ENCODE assay signal across 14 cellular contexts in the genomic region with DNA sequence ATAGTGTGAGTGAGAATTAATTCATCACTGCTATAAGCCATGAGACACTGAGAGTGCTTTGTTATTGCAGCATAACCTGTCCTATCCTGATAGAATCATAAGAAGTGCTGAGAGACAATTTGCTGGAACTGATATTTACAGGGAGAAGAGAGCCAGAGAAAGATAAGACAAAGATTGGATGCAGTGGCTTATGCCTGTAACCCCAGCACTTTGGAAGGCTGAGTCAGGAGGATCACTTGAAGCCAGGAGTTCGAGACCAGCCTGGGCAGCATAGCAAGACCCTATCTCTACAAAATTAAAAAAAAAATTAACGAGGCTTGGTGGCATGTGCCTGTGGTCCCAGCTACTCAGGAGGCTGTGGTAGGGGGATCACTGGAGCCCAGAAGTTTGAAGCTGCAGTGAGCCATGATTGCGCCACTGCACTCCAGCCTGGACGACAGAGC. TPM values are rescaled to one million over a fixed set of nuclear protein-coding genes. Genes with fewer than 3 reads are reported as not detected.
A peak's percentile ranks its signal among the peaks of the same experiment; 100 is the strongest.
DNase-seq lines count a peak whose midpoint lies in the region; ATAC-seq, FAIRE-seq and TF ChIP-seq lines count a peak whose summit lies in the region.
"Had no signal": no experiment of that assay in that cellular context is flagged by ENCODE, and none has a peak within 500 bp of the region (broad histone marks: within the 10 kb centered on the region; RNA-seq: fewer than 3 reads in every experiment).

No MANE protein-coding gene starts in this region.

- TF ChIP-seq RAD21 in K562 (CRISPR knock-in tag; conservative IDR thresholded peaks at IDR 0.05 in 1 of 2, IDR thresholded peaks at IDR 0.05 in 1 of 2) = no peak

- H3K4me3 Mint-ChIP-seq in IgD-negative memory B cell = peak overlapping the region; percentile 52 to 93 (median 85)
- H3K4me3 Mint-ChIP-seq in naive thymus-derived CD8-positive, alpha-beta T cell = peak overlapping the region; percentile 73 to 91 (median 87)
- H3K4me3 Mint-ChIP-seq: type B pancreatic cell had no signal

- peak overlapping the region; percentile 73 for H3K4me2 ChIP-seq in BLaER1
- H3K4me2 ChIP-seq in K562 (ENCODE audit: insufficient read depth, low read length) = no peak overlapping the region
- H3K4me2 ChIP-seq in smooth muscle cell = no peak overlapping the region

- POLR2A ChIA-PET in K562 (lab: Yijun Ruan, JAX) = no interaction called here
- POLR2A ChIA-PET in naive thymus-derived CD8-positive, alpha-beta T cell (lab: Charles Lee) = interaction anchor here (0.6 to 1.6 kb wide), 3 partner anchors 70 to 482 kb away, joined by 3 to 4 read pairs (median 4); a partner anchor contains a TSS

- H3K9ac ChIP-seq in BLaER1 (peak overlapping the region; percentile 68), K562 (ENCODE audit: insufficient read depth in 1 of 2, low read depth in 2 of 2, low read length in 2 of 2) (no peak overlapping the region), smooth muscle cell (ENCODE audit: low read depth) (no peak overlapping the region)
- H3K9ac ChIP-seq: GM23248 had no signal

- ATAC-seq in K562 (no peak), HG02571 (IDR thresholded peaks at IDR 0.05; ENCODE audit: unreplicated experiment) (no peak)
- ATAC-seq in naive thymus-derived CD8-positive, alpha-beta T cell = no peak

- intact Hi-C loops in K562 (cut with micrococcal nuclease) = no loop called here

- CTCF ChIA-PET in K562 (lab: Yijun Ruan, JAX; ENCODE audit: low intra/inter-chr PET ratio) = no interaction called here

- no peaks in the 10 kb centered on the region for H3K9me1 ChIP-seq in K562 (ENCODE audit: control insufficient read depth, insufficient read depth, low read length)

- no peak for FAIRE-seq in K562 (lab: Jason Lieb, UNC)
- FAIRE-seq: astrocyte had no signal

- peaks cover 3% of the 10 kb centered on the region for H3K36me3 Mint-ChIP-seq in IgD-negative memory B cell
- no peaks in the 10 kb centered on the region for H3K36me3 Mint-ChIP-seq in naive thymus-derived CD8-positive, alpha-beta T cell
- H3K36me3 Mint-ChIP-seq: type B pancreatic cell had no signal

- H3K9me3 ChIP-seq in BLaER1 (no peaks in the 10 kb centered on the region), K562 (replicated peaks; ENCODE audit: control insufficient read depth, insufficient read depth, low read depth, low read length) (0 out of 2 replicates have a peak, but pooled peaks cover 2% of the 10 kb centered on the region), smooth muscle cell (replicated peaks; ENCODE audit: low read depth) (no peaks in the 10 kb centered on the region)

- no peak for TF ChIP-seq EP300 in K562 (IDR thresholded peaks at IDR 0.05; ENCODE audit: low read length)

- H3K79me2 ChIP-seq in K562 (ENCODE audit: control insufficient read depth, insufficient read depth, low read length) = no peaks in the 10 kb centered on the region
- no peaks in the 10 kb centered on the region for H3K79me2 ChIP-seq in smooth muscle cell (ENCODE audit: low read depth)

- H3K27ac ChIP-seq in BLaER1 (peak overlapping the region; percentile 85), K562 (ENCODE audit: extremely low read depth, low read depth, low read length) (peak overlapping the region; percentile 22; the same call in 1 of the 3 replicates), smooth muscle cell (ENCODE audit: low read depth) (no peak overlapping the region)
- H3K27ac ChIP-seq: GM23248 had no signal

- H3K9me3 Mint-ChIP-seq in IgD-negative memory B cell = peaks cover 0 to 1% (median 0%) of the 10 kb centered on the region in 3 donors
- no peaks in the 10 kb centered on the region for H3K9me3 Mint-ChIP-seq in naive thymus-derived CD8-positive, alpha-beta T cell
- H3K9me3 Mint-ChIP-seq: type B pancreatic cell had no signal

- H4K20me1 ChIP-seq in BLaER1 (no peaks in the 10 kb centered on the region), K562 (replicated peaks; ENCODE audit: control insufficient read depth, insufficient read depth, low read length) (no peaks in the 10 kb centered on the region), smooth muscle cell (ENCODE audit: low read depth) (no peaks in the 10 kb centered on the region)

- peak overlapping the region; percentile 85 for H2AFZ ChIP-seq in K562 (ENCODE audit: low read depth, low read length)
- no peak overlapping the region for H2AFZ ChIP-seq in smooth muscle cell (ENCODE audit: low read depth)

- H3K4me3 ChIP-seq in BLaER1 (peak overlapping the region; percentile 33; the same call in 1 of the 2 replicates), K562 (no peak overlapping the region), smooth muscle cell (no peak overlapping the region)
- H3K4me3 ChIP-seq: lung had no signal

- no peaks in the 10 kb centered on the region for H3K27me3 ChIP-seq in BLaER1
- H3K27me3 ChIP-seq in K562 (ENCODE audit: control insufficient read depth in 2 of 2, insufficient read depth in 2 of 2, low read length in 2 of 2) = no peaks in the 10 kb centered on the region
- H3K27me3 ChIP-seq in smooth muscle cell (ENCODE audit: low read depth) = no peaks in the 10 kb centered on the region

- in situ Hi-C loops in K562 (cut with MboI) = no loop called here

- TF ChIP-seq POLR2A in K562 (conservative IDR thresholded peaks at IDR 0.05) = no peak

- 74% methylated on average over 4 of the region's 4 CpGs for WGBS in K562 (ENCODE audit: insufficient coverage, low coverage, missing lambda C conversion rate)
- WGBS in smooth muscle cell (ENCODE audit: low lambda C conversion rate) = 93% methylated on average over 4 of the region's 4 CpGs

- H3F3A ChIP-seq in smooth muscle cell (ENCODE audit: low read depth) = no peaks in the 10 kb centered on the region

- BruUV-seq in K562 (replicated peaks; lab: Mats Ljungman, UMichigan) = no TSS peak

- peak overlapping the region; percentile 86 to 96 (median 94) for H3K27ac Mint-ChIP-seq in IgD-negative memory B cell
- H3K27ac Mint-ChIP-seq in naive thymus-derived CD8-positive, alpha-beta T cell = peak overlapping the region; percentile 65 to 96 (median 94)
- H3K27ac Mint-ChIP-seq: type B pancreatic cell had no signal

- no peaks in the 10 kb centered on the region for H3K27me3 Mint-ChIP-seq in IgD-negative memory B cell
- H3K27me3 Mint-ChIP-seq in naive thymus-derived CD8-positive, alpha-beta T cell = no peaks in the 10 kb centered on the region

- TF ChIP-seq CTCF in K562 (IDR thresholded peaks at IDR 0.05 in 2 of 3, conservative IDR thresholded peaks at IDR 0.05 in 1 of 3; ENCODE audit: insufficient read depth in 2 of 3, low read depth in 1 of 3, low read length in 3 of 3) = no peak
- TF ChIP-seq CTCF in smooth muscle cell (IDR thresholded peaks at IDR 0.05; ENCODE audit: borderline replicate concordance, insufficient read depth, poor library complexity, severe bottlenecking) = no peak

- H3K36me3 ChIP-seq in BLaER1 = no peaks in the 10 kb centered on the region
- H3K36me3 ChIP-seq in K562 (ENCODE audit: control insufficient read depth, insufficient read depth, low read length) = no peaks in the 10 kb centered on the region
- no peaks in the 10 kb centered on the region for H3K36me3 ChIP-seq in smooth muscle cell (ENCODE audit: low read depth)

- no peak for DNase-seq in K562 (ENCODE audit: extremely low read depth in 1 of 4, low spot score in 3 of 4)
- DNase-seq in naive thymus-derived CD8-positive, alpha-beta T cell = no peak
- DNase-seq in smooth muscle cell (lab: John Stamatoyannopoulos, UW; ENCODE audit: unreplicated experiment) = no peak
- DNase-seq in GM19240 (ENCODE audit: insufficient read length, low spot score) = no peak
- DNase-seq in pons (ENCODE audit: low spot score) = no peak
- DNase-seq: DMS 273 treated with DMSO at 0.1 percent for 48 hours, NCI-H526 treated with DMSO at 0.1 percent for 48 hours had no signal

- peaks cover 36 to 61% (median 59%) of the 10 kb centered on the region in 3 donors for H3K4me1 Mint-ChIP-seq in IgD-negative memory B cell
- H3K4me1 Mint-ChIP-seq in naive thymus-derived CD8-positive, alpha-beta T cell = peaks cover 53 to 91% (median 85%) of the 10 kb centered on the region in 4 donors

- H3K4me1 ChIP-seq in BLaER1 (peaks cover 95% of the 10 kb centered on the region), K562 (replicated peaks in 1 of 2; ENCODE audit: control insufficient read depth in 2 of 2, insufficient read depth in 2 of 2, low read length in 2 of 2) (peaks cover 18% of the 10 kb centered on the region in 2 experiments), smooth muscle cell (ENCODE audit: low read depth) (no peaks in the 10 kb centered on the region)

TF ChIP-seq in K562, 482 proteins besides CTCF, POLR2A, EP300 and RAD21 (continues in another document):
- TF ChIP-seq, protein P1, sequence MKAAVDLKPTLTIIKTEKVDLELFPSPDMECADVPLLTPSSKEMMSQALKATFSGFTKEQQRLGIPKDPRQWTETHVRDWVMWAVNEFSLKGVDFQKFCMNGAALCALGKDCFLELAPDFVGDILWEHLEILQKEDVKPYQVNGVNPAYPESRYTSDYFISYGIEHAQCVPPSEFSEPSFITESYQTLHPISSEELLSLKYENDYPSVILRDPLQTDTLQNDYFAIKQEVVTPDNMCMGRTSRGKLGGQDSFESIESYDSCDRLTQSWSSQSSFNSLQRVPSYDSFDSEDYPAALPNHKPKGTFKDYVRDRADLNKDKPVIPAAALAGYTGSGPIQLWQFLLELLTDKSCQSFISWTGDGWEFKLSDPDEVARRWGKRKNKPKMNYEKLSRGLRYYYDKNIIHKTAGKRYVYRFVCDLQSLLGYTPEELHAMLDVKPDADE (conservative IDR thresholded peaks at IDR 0.05; ENCODE audit: control insufficient read depth, low read depth, low read length) = no peak

RNA-seq across cellular contexts. Expression of a gene that starts 3.0 kb away (rescaled TPM):
- polyA plus RNA-seq in IgD-negative memory B cell = 3.8 TPM
- 0.42 TPM in 1 of 2 replicates, not detected in the other for total RNA-seq in K562 (2011; cell fraction: chromatin; rRNA removed; ENCODE audit: low replicate concordance)
- total RNA-seq in K562 (2011; cell fraction: nucleolus; rRNA removed) = 0.13 TPM in 1 of 2 replicates, not detected in the other
- total RNA-seq in K562 (2011; cell fraction: nucleoplasm; rRNA removed) = 0.31 and 0.37 TPM in 2 replicates
- 0.09 and 0.20 TPM in 2 replicates for total RNA-seq in K562 (2014; rRNA removed)
- total RNA-seq in K562 (2014; rRNA removed; fragmentation: Illumina TruSeq; extraction: Trizol) = 0.38 and 0.44 TPM in 2 replicates
- 0.25 and 0.30 TPM in 2 replicates for total RNA-seq in K562 (2015; rRNA removed; fragmentation: Illumina TruSeq; extraction: Trizol)
- 0.40 TPM in 2 replicates for total RNA-seq in K562 (2021)
- 0.04 and 0.12 TPM in 2 replicates for polyA plus RNA-seq in K562 (2011; rRNA removed)
- polyA plus RNA-seq in K562 (2011; cell fraction: cytosol; rRNA removed) = 0.04 TPM in 1 of 2 replicates, not detected in the other
- polyA plus RNA-seq in K562 (2011; cell fraction: nucleus; rRNA removed) = 0.08 TPM in 1 of 2 replicates, not detected in the other
- 0.68 and 6.5 TPM in 2 replicates for polyA plus RNA-seq in K562 (2012)
- 0.46 and 0.65 TPM in 2 replicates for polyA plus RNA-seq in K562 (2014; fragmentation: Illumina TruSeq; extraction: Trizol)
- under 1 TPM; 0.30 to 0.38 TPM for polyA plus RNA-seq in K562 (2014; fragmentation: Nextera tagmentation; extraction: Ambion mirVana)
- 0.15 and 0.27 TPM in 2 replicates for polyA plus RNA-seq in K562 (2014; rRNA removed)
- not detected in 2 replicates for polyA minus RNA-seq in K562 (2011; rRNA and poly(A)+ RNA removed)
- not detected in 2 replicates for polyA minus RNA-seq in K562 (2011; cell fraction: cytosol; rRNA and poly(A)+ RNA removed)
- polyA minus RNA-seq in K562 (2011; cell fraction: nucleus; rRNA and poly(A)+ RNA removed) = not detected in 2 replicates
- total RNA-seq in naive thymus-derived CD8-positive, alpha-beta T cell = 1 to 10 TPM; 4.3 to 4.5 TPM
- 1 to 10 TPM; 3.2 to 6.9 (median 6.6) TPM for polyA plus RNA-seq in naive thymus-derived CD8-positive, alpha-beta T cell
- total RNA-seq in smooth muscle cell = 0.72 and 1.1 TPM in 2 replicates
- 0.64 and 1.6 TPM in 2 replicates for polyA plus RNA-seq in smooth muscle cell
